Comparison of ENCODE assay signal across 21 cellular contexts in genomic region chr2:240419321-240419720, GRCh38. TPM values are rescaled to one million over a fixed set of nuclear protein-coding genes. Genes with fewer than 3 reads are reported as not detected.
A peak's percentile ranks its signal among the peaks of the same experiment; 100 is the strongest.
DNase-seq lines count a peak whose midpoint lies in the region; ATAC-seq and TF ChIP-seq lines count a peak whose summit lies in the region.
"Had no signal": no experiment of that assay in that cellular context is flagged by ENCODE, and none has a peak within 500 bp of the region (broad histone marks: within the 10 kb centered on the region; RNA-seq: fewer than 3 reads in every experiment).

No MANE protein-coding gene starts in this region.

- no peaks in the 10 kb centered on the region for H3K4me1 ChIP-seq in left lung

- ATAC-seq in left lung (no peak), HG02981 (IDR thresholded peaks at IDR 0.05; ENCODE audit: unreplicated experiment) (no peak)
- ATAC-seq: HCT116 had no signal

- no peaks in the 10 kb centered on the region for H3K36me3 ChIP-seq in left lung
- H3K36me3 ChIP-seq: MG63 had no signal

- H3K27ac ChIP-seq in left lung: no peak overlapping the region

- TF ChIP-seq CTCF in left lung (IDR thresholded peaks at IDR 0.05): no peak

- H3K27me3 ChIP-seq in left lung: no peaks in the 10 kb centered on the region
- H3K27me3 ChIP-seq: MG63 had no signal

- H3K4me3 ChIP-seq in left lung: no peak overlapping the region
- H3K4me3 ChIP-seq: MG63 had no signal

- peak; percentile 8 for DNase-seq in activated T-cell treated with anti-CD3 and anti-CD28 coated beads, Interleukin-2, amount 50 U/mL, for 1 hour
- no peak for DNase-seq in activated T-cell treated with anti-CD3 and anti-CD28 coated beads, Interleukin-2, amount 50 U/mL, for 48 hours
- DNase-seq in D341Med (ENCODE audit: low spot score): peak; percentile 4
- peak; percentile 24 to 40 for DNase-seq in left lung
- peak; percentile 38 for DNase-seq in posterior vena cava (ENCODE audit: low spot score)
- DNase-seq in activated gamma-delta T cell treated with Interleukin-2 at 50 U/mL for 16 hours: no peak
- DNase-seq in NCI-H1092 (lab: John Stamatoyannopoulos, UW): no peak
- DNase-seq: CD4-positive, CD25-positive, alpha-beta regulatory T cell; COR-L47; DMS153; GDM1; GOT3; Karpas-422; MG63; NCI-H1048; NCI-H1694; NCI-H2081 treated with DMSO at 0.1 percent for 48 hours; NK-92 treated with Interleukin-12 subunit alpha and Interleukin-12 subunit beta, amount 100 ng/mL, for 24 hours; SHP77 had no signal

- H3K9me3 ChIP-seq in left lung: peaks cover 3 to 42% of the 10 kb centered on the region in 2 donors

- intact Hi-C loops in left lung (cut with DNase I) (no loop called here), posterior vena cava (cut with DNase I) (no loop called here)

RNA-seq across cellular contexts. Expression of gene GPC1, which starts 16.1 kb away (rescaled TPM):
- 10 to 100 TPM; 60.4 to 63.4 TPM for total RNA-seq in left lung
- 10 to 100 TPM; 69.5 to 83.1 TPM for total RNA-seq in posterior vena cava

Comparison
In these comparisons a context has a peak if more than half of its experiments do, and no peak if none do; other contexts are left out.
1. DNase-seq: peak in activated T-cell treated with anti-CD3 and anti-CD28 coated beads, Interleukin-2, amount 50 U/mL, for 1 hour (single experiment), D341Med (single experiment), left lung (2 of 2) and posterior vena cava (single experiment); none in activated T-cell treated with anti-CD3 and anti-CD28 coated beads, Interleukin-2, amount 50 U/mL, for 48 hours (0 of 2), activated gamma-delta T cell treated with Interleukin-2 at 50 U/mL for 16 hours (single experiment) and NCI-H1092 (single experiment).